8 cellular contexts compared by ENCODE assay signal in the genomic region with DNA sequence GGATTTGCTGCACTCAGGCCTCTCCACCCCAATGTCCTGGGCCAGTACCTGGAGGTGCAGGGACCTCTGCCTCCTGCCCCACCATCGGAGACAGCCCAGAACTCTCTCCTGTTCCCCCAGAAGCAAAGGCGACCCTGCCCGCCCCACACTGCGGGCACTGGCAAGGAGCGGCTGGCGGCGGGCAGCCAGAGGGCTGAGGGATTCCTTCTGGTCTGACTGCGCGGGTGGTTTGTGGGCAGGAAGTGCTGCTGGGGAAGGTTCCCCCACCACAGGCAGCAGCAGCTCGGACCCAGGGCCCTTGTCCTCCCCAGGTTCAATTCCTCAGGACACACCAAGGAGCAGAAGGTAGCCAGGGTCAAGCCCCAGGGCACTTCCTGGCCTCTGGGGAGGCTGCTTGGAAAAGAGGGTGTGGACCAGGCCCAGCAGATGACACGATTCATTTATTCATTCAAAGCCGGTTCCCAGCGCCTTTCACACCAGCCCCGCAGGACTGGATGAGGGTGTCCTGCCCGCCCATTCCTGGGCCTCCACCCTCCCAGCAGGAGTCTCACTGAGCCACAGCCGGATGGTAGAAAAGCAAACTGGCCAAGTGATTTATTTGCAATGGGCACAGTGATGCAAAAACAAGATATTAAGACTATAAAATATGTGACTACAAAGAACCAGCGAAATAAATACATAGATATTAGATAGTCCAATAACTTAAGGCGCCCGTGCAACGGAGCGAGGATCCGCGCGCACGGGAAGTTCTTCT. TPM values are rescaled to one million over a fixed set of nuclear protein-coding genes. Genes with fewer than 3 reads are reported as not detected.
A peak's percentile ranks its signal among the peaks of the same experiment; 100 is the strongest.
DNase-seq lines count a peak whose midpoint lies in the region; ATAC-seq, FAIRE-seq and TF ChIP-seq lines count a peak whose summit lies in the region.

No MANE protein-coding gene starts in this region.

- H3K4me1 ChIP-seq in heart right ventricle = peaks cover 9 to 38% (median 23%) of the 10 kb centered on the region in 9 donors
- peaks cover 0 to 6% of the 10 kb centered on the region in 2 donors for H3K4me1 ChIP-seq in small intestine (ENCODE audit: control insufficient read depth in 2 of 2, insufficient read depth in 1 of 2, low read depth in 1 of 2, low read length in 1 of 2)

- H3K9me3 ChIP-seq in heart right ventricle (no peaks in the 10 kb centered on the region), small intestine (ENCODE audit: control insufficient read depth, low read depth) (no peaks in the 10 kb centered on the region)

- DNase-seq in NCI-H748 (lab: John Stamatoyannopoulos, UW; ENCODE audit: unreplicated experiment) (peak; percentile 42), NCI-H748 treated with DMSO at 0.1 percent for 48 hours (lab: John Stamatoyannopoulos, UW) (no peak), heart right ventricle (no peak), small intestine (peak; percentile 55), GDM1 (lab: John Stamatoyannopoulos, UW) (no peak), OCI-M2 (lab: John Stamatoyannopoulos, UW; ENCODE audit: unreplicated experiment) (no peak), iPS-NIHi7 (ENCODE audit: extremely low spot score) (no peak)
- DNase-seq in activated CD4-positive, alpha-beta memory T cell treated with anti-CD3 and anti-CD28 coated beads, Interleukin-2, amount 10 ng/mL, durations not matched to agents 7 days and 5 days = peak; percentile 36

- intact Hi-C loops in heart right ventricle (cut with DNase I) = no loop called here

- peaks cover 33% of the 10 kb centered on the region for H3K4me1 Mint-ChIP-seq in activated CD4-positive, alpha-beta memory T cell treated with anti-CD3 and anti-CD28 coated beads, Interleukin-2, amount 10 ng/mL, durations not matched to agents 7 days and 5 days

- POLR2A ChIA-PET in activated CD4-positive, alpha-beta memory T cell treated with anti-CD3 and anti-CD28 coated beads, Interleukin-2, amount 10 ng/mL, durations not matched to agents 7 days and 5 days (lab: Charles Lee) = interaction anchor here (1.5 to 3.9 kb wide), 3 partner anchors 13 to 36 kb away, joined by 5 to 22 read pairs (median 12); a partner anchor contains a TSS

- ATAC-seq in heart right ventricle = no peak

- H3K27me3 Mint-ChIP-seq in activated CD4-positive, alpha-beta memory T cell treated with anti-CD3 and anti-CD28 coated beads, Interleukin-2, amount 10 ng/mL, durations not matched to agents 7 days and 5 days = peaks cover 22% of the 10 kb centered on the region

- H3K4me3 ChIP-seq in heart right ventricle = peak overlapping the region; percentile 40 to 65 (median 54)
- peak overlapping the region; percentile 52 to 93 for H3K4me3 ChIP-seq in small intestine (ENCODE audit: low read depth in 1 of 2, low read length in 2 of 2)

- WGBS in heart right ventricle, 2 donors = 49 to 52% methylated on average over 25 of the region's 25 CpGs
- WGBS in small intestine, 3 donors = 29 to 39% (median 32%) methylated on average over 25 of the region's 25 CpGs

- TF ChIP-seq CTCF in heart right ventricle (IDR thresholded peaks at IDR 0.05) = no peak

- FAIRE-seq in small intestine (lab: Jason Lieb, UNC) = no peak

- H3K27ac ChIP-seq in heart right ventricle (peak overlapping the region in 1 of 10 donors; percentile 84), small intestine (ENCODE audit: low read depth in 1 of 2, low read length in 1 of 2) (peak overlapping the region; percentile 97 to 99)

- no peak overlapping the region for H3K27ac Mint-ChIP-seq in activated CD4-positive, alpha-beta memory T cell treated with anti-CD3 and anti-CD28 coated beads, Interleukin-2, amount 10 ng/mL, durations not matched to agents 7 days and 5 days

- H3K9me3 Mint-ChIP-seq in activated CD4-positive, alpha-beta memory T cell treated with anti-CD3 and anti-CD28 coated beads, Interleukin-2, amount 10 ng/mL, durations not matched to agents 7 days and 5 days = no peaks in the 10 kb centered on the region

- CTCF ChIA-PET in activated CD4-positive, alpha-beta memory T cell treated with anti-CD3 and anti-CD28 coated beads, Interleukin-2, amount 10 ng/mL, durations not matched to agents 7 days and 5 days (lab: Charles Lee) = interaction anchor here (1.7 to 2.3 kb wide), 2 partner anchors 29 to 395 kb away, joined by 5 to 10 read pairs; no protein-coding TSS in a partner anchor

- H3K27me3 ChIP-seq in heart right ventricle (peaks cover 0 to 51% (median 39%) of the 10 kb centered on the region in 7 donors), small intestine (ENCODE audit: control insufficient read depth in 2 of 2, insufficient read depth in 2 of 2, low read length in 2 of 2) (no peaks in the 10 kb centered on the region)

- H3K36me3 Mint-ChIP-seq in activated CD4-positive, alpha-beta memory T cell treated with anti-CD3 and anti-CD28 coated beads, Interleukin-2, amount 10 ng/mL, durations not matched to agents 7 days and 5 days (ENCODE audit: low read depth) = no peaks in the 10 kb centered on the region

- no peaks in the 10 kb centered on the region for H3K36me3 ChIP-seq in heart right ventricle
- H3K36me3 ChIP-seq in small intestine (ENCODE audit: control insufficient read depth in 2 of 2, insufficient read depth in 2 of 2, low read length in 2 of 2) = no peaks in the 10 kb centered on the region

- peak overlapping the region; percentile 43 for H3K4me3 Mint-ChIP-seq in activated CD4-positive, alpha-beta memory T cell treated with anti-CD3 and anti-CD28 coated beads, Interleukin-2, amount 10 ng/mL, durations not matched to agents 7 days and 5 days

RNA-seq across cellular contexts. Expression of a gene that starts 1.2 kb away (rescaled TPM):
- 1 to 10 TPM; 3.7 to 5.0 TPM for total RNA-seq in activated CD4-positive, alpha-beta memory T cell treated with anti-CD3 and anti-CD28 coated beads, Interleukin-2, amount 10 ng/mL, durations not matched to agents 7 days and 5 days
- 1 to 10 TPM in 3 of 10 donors, under 1 TPM in 6, not detected in 1; 0.39 to 2.8 (median 0.80) TPM for total RNA-seq in heart right ventricle
- polyA plus RNA-seq in heart right ventricle (10 to 100 TPM in 1 of 2 donors, 1 to 10 TPM in 1; 1.6 to 14.2 TPM), small intestine (10 to 100 TPM; 21.8 to 55.1 (median 28.6) TPM)

RNA-seq across cellular contexts. Expression of a gene that starts 42.5 kb away (rescaled TPM):
- total RNA-seq in activated CD4-positive, alpha-beta memory T cell treated with anti-CD3 and anti-CD28 coated beads, Interleukin-2, amount 10 ng/mL, durations not matched to agents 7 days and 5 days = under 1 TPM; 0.55 to 0.60 TPM
- total RNA-seq in heart right ventricle = 10 to 100 TPM; 16.9 to 48.0 (median 25.4) TPM
- polyA plus RNA-seq in heart right ventricle (10 to 100 TPM; 50.3 to 55.3 TPM), small intestine (10 to 100 TPM in 1 of 3 donors, 1 to 10 TPM in 2; 4.0 to 29.7 (median 5.7) TPM)

Comparison
In these comparisons a context has a peak if more than half of its experiments do, and no peak if none do; other contexts are left out.
1. DNase-seq: peak in NCI-H748 (single experiment), activated CD4-positive, alpha-beta memory T cell treated with anti-CD3 and anti-CD28 coated beads, Interleukin-2, amount 10 ng/mL, durations not matched to agents 7 days and 5 days (single experiment) and small intestine (single experiment); none in NCI-H748 treated with DMSO at 0.1 percent for 48 hours (single experiment), heart right ventricle (0 of 2), GDM1 (single experiment), OCI-M2 (single experiment) and iPS-NIHi7 (single experiment).
2. RNA of a gene that starts 42.5 kb away (total RNA-seq): 16.9 to 48.0 TPM in heart right ventricle; 0.55 to 0.60 TPM in activated CD4-positive, alpha-beta memory T cell treated with anti-CD3 and anti-CD28 coated beads, Interleukin-2, amount 10 ng/mL, durations not matched to agents 7 days and 5 days; every median in the first group is over 10 times any median in the second.